ENCODE assay signal across 27 cellular contexts in genomic region chr14:20706657-20707355, GRCh38. TPM values are rescaled to one million over a fixed set of nuclear protein-coding genes. Genes with fewer than 3 reads are reported as not detected.
DNase-seq lines count a peak whose midpoint lies in the region; ATAC-seq and TF ChIP-seq lines count a peak whose summit lies in the region.
"Had no signal": no experiment of that assay in that cellular context is flagged by ENCODE, and none has a peak within 500 bp of the region (broad histone marks: within the 10 kb centered on the region; RNA-seq: fewer than 3 reads in every experiment).

No MANE protein-coding gene starts in this region.

- POLR2A ChIA-PET in GM10248 (lab: Yijun Ruan, JAX): no interaction called here

- no peaks in the 10 kb centered on the region for H3K4me1 ChIP-seq in NT2/D1 (ENCODE audit: insufficient read depth, insufficient read length)
- H3K4me1 ChIP-seq: adrenal gland had no signal

- H3K36me3 ChIP-seq in NT2/D1 (ENCODE audit: insufficient read depth, insufficient read length, low read length): no peaks in the 10 kb centered on the region
- H3K36me3 ChIP-seq: adrenal gland, neutrophil had no signal

- no peak overlapping the region for H3K9ac ChIP-seq in NT2/D1 (ENCODE audit: insufficient read length, low read depth)

- DNase-seq in EH (ENCODE audit: low read depth): peak; percentile 9
- DNase-seq in NT2/D1 (ENCODE audit: low read depth, low spot score): peak; percentile 25
- DNase-seq in lung microvascular endothelial cell (ENCODE audit: low read depth in 2 of 2): peak; percentile 61 to 90
- DNase-seq in GM03348 (ENCODE audit: low spot score): no peak
- no peak for DNase-seq in superior temporal gyrus (ENCODE audit: extremely low spot score)
- DNase-seq in GM10248 (ENCODE audit: extremely low spot score): no peak
- no peak for DNase-seq in mucosa of gallbladder (ENCODE audit: low spot score)
- DNase-seq: activated CD4-positive, alpha-beta T cell treated with anti-CD3 and anti-CD28 coated beads, Interleukin-2, amount 50 U/mL, for 4 hours; activated CD8-positive, alpha-beta memory T cell treated with anti-CD3 and anti-CD28 coated beads, Interleukin-2, amount 50 U/mL, for 48 hours; activated effector memory CD4-positive, alpha-beta T cell treated with anti-CD3 and anti-CD28 coated beads, Interleukin-2, amount 50 U/mL, for 16 hours; adrenal gland; C1 segment of cervical spinal cord; GDM1; Karpas-422; left ventricle myocardium superior; NCI-H1092; NCI-H2029; NCI-H226; stimulated activated CD8-positive, alpha-beta memory T cell treated with anti-CD3 and anti-CD28 coated beads, Interleukin-4, amount 100 ng/mL, for 48 hours; substantia nigra had no signal

- no peaks in the 10 kb centered on the region for H3K27me3 ChIP-seq in NT2/D1 (ENCODE audit: insufficient read depth, insufficient read length)
- H3K27me3 ChIP-seq: adrenal gland, neutrophil had no signal

- H3K9me3 ChIP-seq in NT2/D1 (ENCODE audit: insufficient read depth, low read length): peaks cover 37% of the 10 kb centered on the region; the same call in 1 of the 2 replicates
- H3K9me3 ChIP-seq: adrenal gland, neutrophil had no signal

- peak; percentile 63 for ATAC-seq in esophagus mucosa
- ATAC-seq: left ventricle myocardium superior, Panc1 had no signal

- H3K4me3 ChIP-seq in NT2/D1 (ENCODE audit: insufficient read length, low read depth): no peak overlapping the region
- H3K4me3 ChIP-seq: adrenal gland had no signal

- CTCF ChIA-PET in GM10248 (lab: Yijun Ruan, JAX): interaction anchor here (0.9 to 2.4 kb wide), 5 partner anchors 8 to 152 kb away, joined by 3 to 15 read pairs (median 3); no protein-coding TSS in a partner anchor

- TF ChIP-seq CTCF in GM10248 (IDR thresholded peaks at IDR 0.05; ENCODE audit: control extremely low read depth, extremely low read depth, low read depth, missing control alignments): no peak

RNA-seq across cellular contexts. Expression of gene ANG, which starts 18.2 kb away (rescaled TPM):
- total RNA-seq in esophagus mucosa (2.3 TPM), lung microvascular endothelial cell (5.2 and 7.2 TPM in 2 replicates), mucosa of gallbladder (110 TPM)

RNA-seq across cellular contexts. Expression of gene RNASE4, which starts 22.4 kb away (rescaled TPM):
- 1.7 TPM for total RNA-seq in esophagus mucosa
- total RNA-seq in lung microvascular endothelial cell: 10.5 and 12.4 TPM in 2 replicates
- 135 TPM for total RNA-seq in mucosa of gallbladder

RNA-seq across cellular contexts. Expression of gene EDDM3A, which starts 38.9 kb away (rescaled TPM):
- not detected for total RNA-seq in esophagus mucosa
- not detected in 2 replicates for total RNA-seq in lung microvascular endothelial cell
- not detected for total RNA-seq in mucosa of gallbladder
- total RNA-seq: adrenal gland, epithelial cell of proximal tubule, frontal cortex, H4, left ventricle myocardium superior, SK-MEL-5 had no signal

Comparison
In these comparisons a context has a peak if more than half of its experiments do, and no peak if none do; other contexts are left out.
1. DNase-seq: peak in EH (single experiment), NT2/D1 (single experiment) and lung microvascular endothelial cell (2 of 2); none in GM03348 (single experiment), superior temporal gyrus (single experiment), GM10248 (single experiment) and mucosa of gallbladder (single experiment).
2. RNA of gene ANG, which starts 18.2 kb away (total RNA-seq): 110 TPM in mucosa of gallbladder (single experiment); 5.2 to 7.2 TPM in lung microvascular endothelial cell and 2.3 TPM in esophagus mucosa (single experiment); every median in the first group is over 10 times any median in the second.
3. RNA of gene RNASE4, which starts 22.4 kb away (total RNA-seq): 135 TPM in mucosa of gallbladder (single experiment); 10.5 to 12.4 TPM in lung microvascular endothelial cell and 1.7 TPM in esophagus mucosa (single experiment); every median in the first group is over 10 times any median in the second.